In genomic region chr6:46338098-46338497, GRCh38 we compare ENCODE assay signal across 20 cellular contexts.
DNase-seq lines count a peak whose midpoint lies in the region; ATAC-seq, FAIRE-seq and TF ChIP-seq lines count a peak whose summit lies in the region.
"Had no signal": no experiment of that assay in that cellular context is flagged by ENCODE, and none has a peak within 500 bp of the region (broad histone marks: within the 10 kb centered on the region; RNA-seq: fewer than 3 reads in every experiment).

No MANE protein-coding gene starts in this region.

- no peaks in the 10 kb centered on the region for H3K36me3 ChIP-seq in testis (ENCODE audit: low read depth, missing control alignments)
- no peaks in the 10 kb centered on the region for H3K36me3 ChIP-seq in pancreas
- H3K36me3 ChIP-seq: brain microvascular endothelial cell, HAP-1 had no signal

- H3K27ac ChIP-seq in testis (no peak overlapping the region), pancreas (no peak overlapping the region)
- H3K27ac ChIP-seq: brain microvascular endothelial cell, foreskin keratinocyte had no signal

- DNase-seq in AG20443 (ENCODE audit: low spot score) (peak; percentile 10), NCI-H1092 treated with DMSO at 0.1 percent for 48 hours (lab: John Stamatoyannopoulos, UW) (no peak), NOMO-1 treated with DMSO at 0.1 percent for 48 hours (lab: John Stamatoyannopoulos, UW; ENCODE audit: unreplicated experiment) (no peak), testis (no peak), pancreas (no peak)
- DNase-seq: ACHN; activated CD4-positive, alpha-beta T cell treated with anti-CD3 and anti-CD28 coated beads, Interleukin-2, amount 50 U/mL, for 1 hour; activated gamma-delta T cell; brain microvascular endothelial cell; effector CD8-positive, alpha-beta T cell; foreskin keratinocyte; immature natural killer cell; NCI-H1417 treated with DMSO at 0.1 percent for 48 hours; NCI-H524; stimulated activated CD4-positive, alpha-beta T cell treated with anti-CD3 and anti-CD28 coated beads, Interleukin-15, amount 100 ng/mL, for 24 hours had no signal

- no peaks in the 10 kb centered on the region for H3K9me3 ChIP-seq in testis
- no peaks in the 10 kb centered on the region for H3K9me3 ChIP-seq in pancreas
- H3K9me3 ChIP-seq: HAP-1 had no signal

- FAIRE-seq in pancreas (lab: Jason Lieb, UNC), result no peak
- FAIRE-seq: urothelium cell line had no signal

- H3K4me1 ChIP-seq in testis (no peaks in the 10 kb centered on the region), pancreas (no peaks in the 10 kb centered on the region)
- H3K4me1 ChIP-seq: foreskin keratinocyte, HAP-1 had no signal

- 90 to 100% methylated on average over 1 to 2 of the region's 2 CpGs for WGBS in testis, 2 donors
- WGBS in pancreas, 2 donors, result 89 to 92% methylated on average over 2 of the region's 2 CpGs

- H3K27me3 ChIP-seq in testis (no peaks in the 10 kb centered on the region), pancreas (no peaks in the 10 kb centered on the region)
- H3K27me3 ChIP-seq: brain microvascular endothelial cell had no signal

- H3K4me3 ChIP-seq in testis (no peak overlapping the region), pancreas (no peak overlapping the region)
- H3K4me3 ChIP-seq: HAP-1 had no signal

- intact Hi-C loops in testis (cut with DNase I; ENCODE audit: low total_unique reads), result no loop called here
- intact Hi-C loops in pancreas (cut with DNase I), result no loop called here

- peak; percentile 56 for ATAC-seq in GM19035 (IDR thresholded peaks at IDR 0.05; ENCODE audit: unreplicated experiment)
- ATAC-seq in GM21619 (IDR thresholded peaks at IDR 0.05; ENCODE audit: unreplicated experiment), result peak; percentile 89
- peak; percentile 88 for ATAC-seq in HG03159 (IDR thresholded peaks at IDR 0.05; ENCODE audit: unreplicated experiment)
- ATAC-seq in pancreas, result no peak
- ATAC-seq: foreskin keratinocyte had no signal

- no peak for TF ChIP-seq CTCF in testis (IDR thresholded peaks at IDR 0.05)
- TF ChIP-seq CTCF in pancreas (IDR thresholded peaks at IDR 0.05), result no peak

- no peak for TF ChIP-seq POLR2A in testis (IDR thresholded peaks at IDR 0.05)

Comparison
In these comparisons a context has a peak if more than half of its experiments do, and no peak if none do; other contexts are left out.
1. ATAC-seq: peak in GM19035 (single experiment), GM21619 (single experiment) and HG03159 (single experiment); none in pancreas (0 of 4).